ENCODE assay signal across 8 cellular contexts in the genomic region with DNA sequence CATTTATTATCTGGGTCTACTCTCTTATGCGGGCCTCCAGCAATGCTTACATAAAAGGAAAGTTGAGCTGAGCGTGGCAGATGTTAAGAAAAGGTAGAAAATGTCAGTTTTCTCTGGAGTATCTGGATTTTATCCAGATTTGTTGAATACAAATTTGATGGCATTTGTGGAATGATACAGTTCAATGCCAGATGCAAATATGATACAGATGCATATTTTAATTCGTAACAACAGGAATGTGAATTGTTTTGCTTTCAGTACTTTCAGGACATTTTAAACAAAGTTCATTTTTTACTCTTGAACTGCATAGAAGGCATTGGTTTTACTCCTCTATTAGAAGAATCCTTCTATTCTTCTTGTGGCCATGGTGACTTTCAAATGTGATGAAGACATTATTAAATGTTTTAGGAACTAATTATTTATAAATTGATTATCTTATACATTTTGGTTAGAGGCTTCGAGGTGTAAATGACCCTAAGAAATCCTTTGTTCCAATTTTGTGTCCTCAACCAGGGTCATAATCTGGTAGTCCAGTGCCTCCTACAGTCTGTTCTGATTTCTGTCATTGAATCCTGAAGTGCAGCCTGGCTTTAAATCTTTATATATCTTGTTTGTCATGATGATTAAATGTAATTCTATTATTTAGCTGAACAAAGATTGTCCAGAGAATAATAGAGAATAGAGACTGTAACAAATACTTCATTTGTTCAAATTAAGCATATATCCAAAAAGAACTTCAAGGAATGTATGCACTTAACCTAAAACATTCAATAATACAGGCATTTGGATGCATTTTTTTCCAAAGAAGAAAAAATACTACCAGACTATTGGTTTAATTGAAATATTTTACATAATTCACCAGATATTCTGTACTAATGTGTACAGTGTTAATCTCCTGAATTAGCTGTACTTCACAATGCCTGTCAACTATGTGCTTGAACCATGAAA.
DNase-seq lines count a peak whose midpoint lies in the region; ATAC-seq, FAIRE-seq and TF ChIP-seq lines count a peak whose summit lies in the region.

No MANE protein-coding gene starts in this region.

- H4K20me1 ChIP-seq in keratinocyte (ENCODE audit: control insufficient read depth, extremely low read depth, insufficient read depth, low read length), result no peaks in the 10 kb centered on the region

- no peak overlapping the region for H3K4me2 ChIP-seq in keratinocyte (ENCODE audit: control insufficient read depth, extremely low read depth, insufficient read depth, low read depth, low read length)

- H3K27ac ChIP-seq in keratinocyte (ENCODE audit: control insufficient read depth, insufficient read depth, low read length), result no peak overlapping the region

- dilution Hi-C loops in keratinocyte (cut with MboI; ENCODE audit: extremely low pct_ligation_motif_present, low sequenced_read_pairs), result no loop called here

- FAIRE-seq in keratinocyte (lab: Jason Lieb, UNC), result no peak

- no peaks in the 10 kb centered on the region for H3K9me1 ChIP-seq in keratinocyte (ENCODE audit: control insufficient read depth, extremely low read depth, insufficient read depth, low read length)

- ATAC-seq in HG03066 (IDR thresholded peaks at IDR 0.05; ENCODE audit: low read depth, unreplicated experiment), result peak; percentile 72
- no peak for ATAC-seq in HG03280 (IDR thresholded peaks at IDR 0.05; ENCODE audit: unreplicated experiment)
- no peak for ATAC-seq in HG02759 (IDR thresholded peaks at IDR 0.05; ENCODE audit: unreplicated experiment)

- DNase-seq in DMS114 treated with DMSO at 0.1 percent for 48 hours (lab: John Stamatoyannopoulos, UW; ENCODE audit: unreplicated experiment) (peak; percentile 0), amniotic epithelial cell (ENCODE audit: low read depth) (peak; percentile 41), keratinocyte (ENCODE audit: low read depth, low spot score) (no peak), NCI-H2196 (lab: John Stamatoyannopoulos, UW; ENCODE audit: unreplicated experiment) (no peak)
- DNase-seq in stimulated activated CD4-positive, alpha-beta T cell treated with anti-CD3 and anti-CD28 coated beads, Interleukin-2, amount 100 ng/mL, for 48 hours, result no peak

- H3K4me3 ChIP-seq in keratinocyte (ENCODE audit: control insufficient read depth in 2 of 3, extremely low read depth in 1 of 3, insufficient read depth in 2 of 3, low read depth in 1 of 3, low read length in 3 of 3), result no peak overlapping the region

- H2AFZ ChIP-seq in keratinocyte (ENCODE audit: control insufficient read depth, low read length), result no peak overlapping the region

- no peaks in the 10 kb centered on the region for H3K9me3 ChIP-seq in keratinocyte (ENCODE audit: control insufficient read depth, low read depth, low read length)

- H3K9ac ChIP-seq in keratinocyte (ENCODE audit: control insufficient read depth, extremely low read depth, insufficient read depth, low read length), result no peak overlapping the region

- H3K27me3 ChIP-seq in keratinocyte (ENCODE audit: control insufficient read depth, extremely low read depth, insufficient read depth, low read length), result no peaks in the 10 kb centered on the region

- H3K36me3 ChIP-seq in keratinocyte (ENCODE audit: control insufficient read depth in 2 of 2, extremely low read depth in 1 of 2, insufficient read depth in 2 of 2, low read length in 2 of 2), result peaks cover 18 to 29% of the 10 kb centered on the region in 2 experiments

- TF ChIP-seq CTCF in keratinocyte (optimal IDR thresholded peaks at IDR 0.05 in 1 of 3, IDR thresholded peaks at IDR 0.05 in 1 of 3, conservative IDR thresholded peaks at IDR 0.05 in 1 of 3; ENCODE audit: extremely low read depth in 1 of 3, insufficient read depth in 2 of 3, low read length in 3 of 3), result peak in 2 of 3 experiments; percentile 27 to 34

- no peaks in the 10 kb centered on the region for H3K79me2 ChIP-seq in keratinocyte (ENCODE audit: control insufficient read depth, insufficient read depth, low read length)

- no peaks in the 10 kb centered on the region for H3K4me1 ChIP-seq in keratinocyte (ENCODE audit: control insufficient read depth, extremely low read depth, insufficient read depth, low read length)

Comparison
In these comparisons a context has a peak if more than half of its experiments do, and no peak if none do; other contexts are left out.
1. DNase-seq: peak in DMS114 treated with DMSO at 0.1 percent for 48 hours (single experiment) and amniotic epithelial cell (single experiment); none in keratinocyte (single experiment), stimulated activated CD4-positive, alpha-beta T cell treated with anti-CD3 and anti-CD28 coated beads, Interleukin-2, amount 100 ng/mL, for 48 hours (0 of 2) and NCI-H2196 (single experiment).